Comparison of ENCODE assay signal across 14 cellular contexts in the genomic region with DNA sequence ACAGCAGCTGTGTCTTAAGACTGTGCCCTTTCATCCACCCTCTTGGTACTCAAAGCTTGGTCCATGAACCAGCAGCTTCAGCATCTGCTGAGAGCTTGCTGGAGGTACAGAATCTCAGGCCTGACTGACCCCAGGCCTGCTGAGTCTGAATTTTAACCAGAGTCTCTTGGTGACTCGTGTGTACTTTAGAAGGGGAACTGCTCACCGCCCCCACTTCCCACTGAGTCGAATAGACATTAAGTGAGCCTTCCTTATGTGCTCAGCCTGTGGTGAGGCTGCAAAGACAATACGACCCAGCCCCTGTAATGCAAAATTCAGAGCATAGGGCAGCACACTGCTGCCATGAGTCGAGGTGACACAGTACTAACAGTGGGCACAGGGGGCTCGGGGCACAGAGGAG.
DNase-seq lines count a peak whose midpoint lies in the region; ATAC-seq, FAIRE-seq and TF ChIP-seq lines count a peak whose summit lies in the region.
"Had no signal": no experiment of that assay in that cellular context is flagged by ENCODE, and none has a peak within 500 bp of the region (broad histone marks: within the 10 kb centered on the region; RNA-seq: fewer than 3 reads in every experiment).

No MANE protein-coding gene starts in this region.

- no peaks in the 10 kb centered on the region for H4K20me1 ChIP-seq in GM12878 (ENCODE audit: control insufficient read depth, insufficient read depth)

- in situ Hi-C loops in GM12878 (cut with MboI) (no loop called here), GM13976 (cut with MboI; ENCODE audit: low sequenced_read_pairs, unreplicated experiment) (loop anchor here (10.0 kb wide), 1 partner anchor 57 kb away; no protein-coding TSS in a partner anchor)

- H3K27ac ChIP-seq in GM12878 (ENCODE audit: control insufficient read depth, insufficient read depth) = no peak overlapping the region

- no peak overlapping the region for H3K4me2 ChIP-seq in GM12878 (ENCODE audit: control insufficient read depth, insufficient read depth)

- peak; percentile 68 for ATAC-seq in GM19452 (IDR thresholded peaks at IDR 0.05; ENCODE audit: unreplicated experiment)
- ATAC-seq in HG02973 (IDR thresholded peaks at IDR 0.05; ENCODE audit: unreplicated experiment) = peak; percentile 66
- ATAC-seq in GM12878 = peak; percentile 76

- RAD21 ChIA-PET in GM12878 (lab: Charles Lee; ENCODE audit: unreplicated experiment) = interaction anchor here (1.0 to 1.5 kb wide), 2 partner anchors 8 to 12 kb away, joined by 4 to 8 read pairs; no protein-coding TSS in a partner anchor

- CTCF ChIA-PET in GM12878 (lab: Yijun Ruan, JAX) = interaction anchor here (1.0 to 3.7 kb wide), 3 partner anchors 8 to 56 kb away, joined by 3 to 17 read pairs (median 4); no protein-coding TSS in a partner anchor

- no peak for TF ChIP-seq POLR2A in GM12878 (IDR thresholded peaks at IDR 0.05; ENCODE audit: low read depth, low read length)

- no peak for TF ChIP-seq CTCF in GM12878 (IDR thresholded peaks at IDR 0.05 in 2 of 3, conservative IDR thresholded peaks at IDR 0.05 in 1 of 3; ENCODE audit: control insufficient read depth in 2 of 3, extremely low read depth in 1 of 3, insufficient read depth in 1 of 3, low read depth in 3 of 3, low read length in 3 of 3)
- no peak for TF ChIP-seq CTCF in GM13976 (IDR thresholded peaks at IDR 0.05; ENCODE audit: borderline replicate concordance, control extremely low read depth, extremely low read depth, insufficient read depth, missing control alignments)

- H3K79me2 ChIP-seq in GM12878 (ENCODE audit: control insufficient read depth, insufficient read depth, low read length) = no peaks in the 10 kb centered on the region

- H3K27me3 Mint-ChIP-seq in activated T-helper 2 cell treated with anti-CD3 and anti-CD28 coated beads, Interferon-gamma antibody, Interleukin-2, Interleukin-4, amounts not matched to agents 10 μg/mL and 5 μg/mL and 100 μg/mL, durations not matched to agents 14 hours and 24 hours and 36 hours (ENCODE audit: low read depth) = peaks cover 11% of the 10 kb centered on the region
- H3K27me3 Mint-ChIP-seq: activated T-cell treated with anti-CD3 and anti-CD28 coated beads, Interleukin-2, amount 50 U/mL, for 24 hours had no signal

- H3K4me3 Mint-ChIP-seq in activated T-helper 2 cell treated with anti-CD3 and anti-CD28 coated beads, Interferon-gamma antibody, Interleukin-2, Interleukin-4, amounts not matched to agents 10 μg/mL and 5 μg/mL and 100 μg/mL, durations not matched to agents 14 hours and 24 hours and 36 hours (ENCODE audit: low read depth) = no peak overlapping the region
- H3K4me3 Mint-ChIP-seq: activated T-cell treated with anti-CD3 and anti-CD28 coated beads, Interleukin-2, amount 50 U/mL, for 24 hours had no signal

- DNase-seq in GDM1 (lab: John Stamatoyannopoulos, UW) = peak; percentile 1
- no peak for DNase-seq in GM12878 (ENCODE audit: low read depth, low spot score)
- DNase-seq in NCI-H524 (lab: John Stamatoyannopoulos, UW) = no peak
- no peak for DNase-seq in SKM-1 treated with dmso at 0.1 percent for 144 hours (lab: John Stamatoyannopoulos, UW; ENCODE audit: unreplicated experiment)
- DNase-seq in activated T-helper 2 cell treated with anti-CD3 and anti-CD28 coated beads, Interferon-gamma antibody, Interleukin-2, Interleukin-4, amounts not matched to agents 10 μg/mL and 5 μg/mL and 100 μg/mL, durations not matched to agents 14 hours and 24 hours and 36 hours (ENCODE audit: low spot score) = no peak
- no peak for DNase-seq in GM13976 (ENCODE audit: low spot score)
- DNase-seq: activated T-cell treated with anti-CD3 and anti-CD28 coated beads, Interleukin-2, amount 50 U/mL, for 24 hours; EL; NCI-H2081 treated with DMSO at 0.1 percent for 48 hours; posterior cingulate gyrus; stimulated activated CD4-positive, alpha-beta T cell treated with anti-CD3 and anti-CD28 coated beads, Interleukin-4, amount 100 ng/mL, for 4 hours; T-helper 9 cell had no signal

- H3K36me3 ChIP-seq in GM12878 (ENCODE audit: control insufficient read depth in 2 of 2, insufficient read depth in 2 of 2, low read length in 1 of 2) = no peaks in the 10 kb centered on the region

- no peaks in the 10 kb centered on the region; a peak in 1 of 4 replicates for H3K27me3 ChIP-seq in GM12878 (replicated peaks in 1 of 2; ENCODE audit: control insufficient read depth in 2 of 2, insufficient read depth in 2 of 2, low read length in 1 of 2)

- H3K4me1 ChIP-seq in GM12878 (ENCODE audit: control insufficient read depth, insufficient read depth, low read length) = peaks cover 19% of the 10 kb centered on the region

- TF ChIP-seq RAD21 in GM12878 (IDR thresholded peaks at IDR 0.05; ENCODE audit: insufficient read depth, low read depth, low read length) = no peak

- no peak overlapping the region for H3K9ac ChIP-seq in GM12878 (ENCODE audit: control insufficient read depth, insufficient read depth, low read length)

- WGBS in GM12878 (ENCODE audit: insufficient coverage, insufficient replicate concordance, low lambda C conversion rate, missing lambda C conversion rate) = 0% methylated on average over 6 of the region's 6 CpGs

- H3K4me1 Mint-ChIP-seq in activated T-helper 2 cell treated with anti-CD3 and anti-CD28 coated beads, Interferon-gamma antibody, Interleukin-2, Interleukin-4, amounts not matched to agents 10 μg/mL and 5 μg/mL and 100 μg/mL, durations not matched to agents 14 hours and 24 hours and 36 hours (ENCODE audit: low read depth) = peaks cover 4% of the 10 kb centered on the region

- H3K9me3 ChIP-seq in GM12878 (replicated peaks; ENCODE audit: control insufficient read depth, insufficient read depth, low read length) = no peaks in the 10 kb centered on the region; the same call in 2 of the 3 replicates

- no peak for FAIRE-seq in GM12878 (lab: Jason Lieb, UNC)

- POLR2A ChIA-PET in GM12878 (lab: Charles Lee) = interaction anchor here (1.0 to 1.1 kb wide), 2 partner anchors 14 to 20 kb away, joined by 3 read pairs; no protein-coding TSS in a partner anchor

- H2AFZ ChIP-seq in GM12878 (ENCODE audit: control insufficient read depth, low read depth, low read length) = no peak overlapping the region

- no TSS peak for BruUV-seq in GM12878 (replicated peaks; lab: Mats Ljungman, UMichigan)

- H3K4me3 ChIP-seq in GM12878 = no peak overlapping the region

- no peak for TF ChIP-seq EP300 in GM12878 (IDR thresholded peaks at IDR 0.05; ENCODE audit: borderline replicate concordance in 1 of 2, control insufficient read depth in 1 of 2, low read depth in 2 of 2, low read length in 2 of 2)

- no peaks in the 10 kb centered on the region for H3K36me3 Mint-ChIP-seq in activated T-helper 2 cell treated with anti-CD3 and anti-CD28 coated beads, Interferon-gamma antibody, Interleukin-2, Interleukin-4, amounts not matched to agents 10 μg/mL and 5 μg/mL and 100 μg/mL, durations not matched to agents 14 hours and 24 hours and 36 hours (ENCODE audit: low read depth)

- H3K9me3 Mint-ChIP-seq in activated T-helper 2 cell treated with anti-CD3 and anti-CD28 coated beads, Interferon-gamma antibody, Interleukin-2, Interleukin-4, amounts not matched to agents 10 μg/mL and 5 μg/mL and 100 μg/mL, durations not matched to agents 14 hours and 24 hours and 36 hours = no peaks in the 10 kb centered on the region
- H3K9me3 Mint-ChIP-seq: activated T-cell treated with anti-CD3 and anti-CD28 coated beads, Interleukin-2, amount 50 U/mL, for 24 hours had no signal

- H3K27ac Mint-ChIP-seq in activated T-helper 2 cell treated with anti-CD3 and anti-CD28 coated beads, Interferon-gamma antibody, Interleukin-2, Interleukin-4, amounts not matched to agents 10 μg/mL and 5 μg/mL and 100 μg/mL, durations not matched to agents 14 hours and 24 hours and 36 hours = no peak overlapping the region
- H3K27ac Mint-ChIP-seq: activated T-cell treated with anti-CD3 and anti-CD28 coated beads, Interleukin-2, amount 50 U/mL, for 24 hours had no signal

- SMC1A ChIA-PET in GM12878 (lab: Charles Lee; ENCODE audit: uncharacterized antibody, unreplicated experiment) = interaction anchor here (1.6 to 3.1 kb wide), 2 partner anchors 13 to 56 kb away, joined by 4 to 21 read pairs; no protein-coding TSS in a partner anchor

- intact Hi-C loops in GM12878 (cut with micrococcal nuclease; ENCODE audit: unreplicated experiment) = no loop called here
- intact Hi-C loops in activated T-helper 2 cell treated with anti-CD3 and anti-CD28 coated beads, Interferon-gamma antibody, Interleukin-2, Interleukin-4, amounts not matched to agents 10 μg/mL and 5 μg/mL and 100 μg/mL, durations not matched to agents 14 hours and 24 hours and 36 hours (cut with micrococcal nuclease) = no loop called here

TF ChIP-seq in GM12878, 131 proteins besides CTCF, POLR2A, EP300 and RAD21:
- peak; percentile 55; the same call in 1 of the 2 replicates for TF ChIP-seq PAX5 (IDR thresholded peaks at IDR 0.05; ENCODE audit: borderline replicate concordance, low read depth, low read length)
- no peak for TF ChIP-seq POU2F2 (IDR thresholded peaks at IDR 0.05; ENCODE audit: borderline replicate concordance, low read depth, low read length)
- TF ChIP-seq RFX5 (IDR thresholded peaks at IDR 0.05; ENCODE audit: low read depth, low read length) = no peak
- peak; percentile 73 for TF ChIP-seq RUNX3 (IDR thresholded peaks at IDR 0.05; ENCODE audit: low read length)
- no peak for TF ChIP-seq MEF2A (IDR thresholded peaks at IDR 0.05; ENCODE audit: insufficient read depth, low read depth, low read length)
- TF ChIP-seq MEF2B (IDR thresholded peaks at IDR 0.05; ENCODE audit: partially characterized antibody, poor library complexity, severe bottlenecking) = peak; percentile 13
- TF ChIP-seq NR2F1 (conservative IDR thresholded peaks at IDR 0.05) = no peak
- TF ChIP-seq SPI1 (IDR thresholded peaks at IDR 0.05; ENCODE audit: borderline replicate concordance, insufficient read depth, low read depth, low read length) = peak; percentile 78; the same call in 1 of the 2 replicates
- peak in 1 of 2 experiments; percentile 66; a peak in 1 of 3 replicates for TF ChIP-seq EGR1 (IDR thresholded peaks at IDR 0.05; ENCODE audit: borderline replicate concordance in 1 of 2, low read depth in 2 of 2, low read length in 2 of 2)
- TF ChIP-seq E2F4 (IDR thresholded peaks at IDR 0.05; ENCODE audit: low read depth, low read length) = no peak
- 0 out of 2 replicates have a peak, but pooled peaks have one; percentile 20 for TF ChIP-seq DPF2 (IDR thresholded peaks at IDR 0.05)
